In the genomic region with DNA sequence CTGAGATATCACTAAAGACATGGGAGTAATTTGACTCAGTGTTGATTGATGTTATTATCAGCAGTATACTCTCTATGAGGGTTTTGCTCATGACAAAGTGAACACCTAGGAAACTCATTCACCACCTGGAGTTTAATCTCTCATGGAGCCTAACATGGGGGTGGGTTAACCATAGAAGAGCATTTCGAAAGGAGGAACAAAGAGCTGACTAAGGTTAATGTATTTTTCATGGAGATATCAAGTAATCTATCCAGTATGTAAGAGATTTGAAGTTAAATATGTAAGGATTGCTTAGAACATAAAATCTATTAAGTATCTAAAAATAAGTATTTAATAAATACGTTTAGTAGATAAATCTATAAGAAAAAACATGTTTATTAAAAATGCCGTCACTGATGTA, we compare ENCODE assay signal across 29 cellular contexts.
"Had no signal": no experiment of that assay in that cellular context is flagged by ENCODE, and none has a peak within 500 bp of the region (broad histone marks: within the 10 kb centered on the region; RNA-seq: fewer than 3 reads in every experiment).

No MANE protein-coding gene starts in this region.

- H3K36me3 ChIP-seq: brain microvascular endothelial cell, breast epithelium had no signal

- H3K27ac ChIP-seq: body of pancreas, brain microvascular endothelial cell, breast epithelium, VCaP had no signal

- H3K4me3 ChIP-seq: body of pancreas, breast epithelium had no signal

- ATAC-seq: activated CD8-positive, alpha-beta T cell treated with anti-CD3 and anti-CD28 coated beads for 36 hours; activated naive CD8-positive, alpha-beta T cell treated with anti-CD3 and anti-CD28 coated beads, Interleukin-2, amount 50 U/mL, for 24 hours; activated T-cell treated with anti-CD3 and anti-CD28 coated beads, Interleukin-2, amount 50 U/mL, for 4 hours; activated T-cell treated with anti-CD3 and anti-CD28 coated beads, Interleukin-2, amount 50 U/mL, for 72 hours; activated T-helper 17 cell treated with anti-CD3 and anti-CD28 coated beads, Interleukin-2, amount 50 U/mL, for 72 hours; body of pancreas had no signal

- H3K27me3 ChIP-seq: body of pancreas, brain microvascular endothelial cell, breast epithelium had no signal

- H3K9me3 ChIP-seq: body of pancreas, breast epithelium had no signal

- DNase-seq: activated B cell treated with CpG ODN at 0.5 μM for 24 hours; activated CD4-positive, alpha-beta memory T cell treated with anti-CD3 and anti-CD28 coated beads for 36 hours; activated CD4-positive, alpha-beta T cell treated with anti-CD3 and anti-CD28 coated beads for 4 hours; activated CD4-positive, alpha-beta T cell treated with anti-CD3 and anti-CD28 coated beads, Interleukin-2, amount 10 ng/mL, durations not matched to agents 24 days and 14 days; activated CD4-positive, alpha-beta T cell treated with anti-CD3 and anti-CD28 coated beads, Interleukin-2, amount 50 U/mL, for 1 hour; activated CD4-positive, alpha-beta T cell treated with anti-CD3 and anti-CD28 coated beads, Interleukin-2, amount 50 U/mL, for 4 hours; activated CD4-positive, CD25-positive, alpha-beta regulatory T cell treated with anti-CD3 and anti-CD28 coated beads, Interleukin-2, amount 50 U/mL, for 72 hours; activated CD8-positive, alpha-beta memory T cell treated with anti-CD3 and anti-CD28 coated beads, Interleukin-2, amount 50 U/mL, for 4 hours; activated CD8-positive, alpha-beta T cell treated with anti-CD3 and anti-CD28 coated beads for 36 hours; activated effector memory CD4-positive, alpha-beta T cell treated with anti-CD3 and anti-CD28 coated beads, Interleukin-2, amount 50 U/mL, for 16 hours; activated gamma-delta T cell treated with Interleukin-2 at 50 U/mL for 16 hours; activated naive CD4-positive, alpha-beta T cell; activated naive CD4-positive, alpha-beta T cell treated with anti-CD3 and anti-CD28 coated beads for 36 hours; activated naive CD8-positive, alpha-beta T cell treated with anti-CD3 and anti-CD28 coated beads, Interleukin-2, amount 10 ng/mL, durations not matched to agents 7 days and 5 days; activated naive CD8-positive, alpha-beta T cell treated with anti-CD3 and anti-CD28 coated beads, Interleukin-2, amount 50 U/mL, for 24 hours; activated T-cell treated with anti-CD3 and anti-CD28 coated beads for 4 hours; activated T-cell treated with anti-CD3 and anti-CD28 coated beads, Interleukin-2, amount 50 U/mL, for 1 hour; activated T-cell treated with anti-CD3 and anti-CD28 coated beads, Interleukin-2, amount 50 U/mL, for 4 hours; activated T-cell treated with anti-CD3 and anti-CD28 coated beads, Interleukin-2, amount 50 U/mL, for 72 hours; amygdala; anterior cingulate cortex; body of pancreas; brain microvascular endothelial cell; central memory CD4-positive, alpha-beta T cell; T-helper 2 cell; T-helper 9 cell had no signal

- H3K4me1 ChIP-seq: body of pancreas, breast epithelium had no signal
